Comparison of ENCODE assay signal across 12 cellular contexts in the genomic region with DNA sequence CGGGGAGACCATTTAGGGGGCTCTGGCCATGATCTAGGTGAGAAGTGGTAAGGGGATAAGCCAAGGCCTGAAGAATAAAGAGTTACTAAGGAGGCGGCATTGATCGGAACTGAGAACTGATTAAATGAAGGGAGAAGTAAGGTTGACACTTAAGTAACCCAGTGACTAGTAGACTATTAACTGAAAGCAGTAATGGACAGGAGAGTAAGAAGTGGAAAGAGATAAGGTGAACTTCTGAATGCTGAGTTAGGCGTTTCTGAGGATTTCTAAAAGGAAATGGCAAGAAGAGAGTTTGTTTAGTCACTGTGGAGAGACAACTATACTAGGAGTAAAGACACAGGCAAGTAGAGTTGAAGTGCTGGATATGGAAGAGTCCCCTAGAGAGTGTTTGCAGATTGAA. TPM values are rescaled to one million over a fixed set of nuclear protein-coding genes. Genes with fewer than 3 reads are reported as not detected.
DNase-seq lines count a peak whose midpoint lies in the region; ATAC-seq and TF ChIP-seq lines count a peak whose summit lies in the region.
"Had no signal": no experiment of that assay in that cellular context is flagged by ENCODE, and none has a peak within 500 bp of the region (broad histone marks: within the 10 kb centered on the region; RNA-seq: fewer than 3 reads in every experiment).

No MANE protein-coding gene starts in this region.

- POLR2A ChIA-PET in WTC11 (lab: Charles Lee): no interaction called here

- no peak for ATAC-seq in WTC11
- ATAC-seq in stimulated activated naive B cell treated with anti-CD40 and anti-IgM and Interleukin-4, amounts not matched to agents 10 μg/mL and 1 μg/mL and 100 μg/mL, for 72 hours (replicated peaks): no peak
- no peak for ATAC-seq in Right ventricle myocardium superior (ENCODE audit: poor library complexity)
- ATAC-seq: left lobe of liver had no signal

- peak overlapping the region; percentile 16 for H3K4me3 Mint-ChIP-seq in activated naive CD4-positive, alpha-beta T cell treated with anti-CD3 and anti-CD28 coated beads, Interleukin-2, amount 10 ng/mL, durations not matched to agents 7 days and 5 days
- peak overlapping the region; percentile 99 for H3K4me3 Mint-ChIP-seq in WTC11
- peak overlapping the region; percentile 8 to 37 for H3K4me3 Mint-ChIP-seq in stimulated activated naive B cell treated with anti-CD40 and anti-IgM and Interleukin-4, amounts not matched to agents 10 μg/mL and 1 μg/mL and 100 μg/mL, for 72 hours

- no peak for TF ChIP-seq CTCF in WTC11 (IDR thresholded peaks at IDR 0.05)
- TF ChIP-seq CTCF in fibroblast of the aortic adventitia (IDR thresholded peaks at IDR 0.05; ENCODE audit: insufficient read depth, low read length): no peak
- TF ChIP-seq CTCF in uterus (IDR thresholded peaks at IDR 0.05): no peak

- peak overlapping the region; percentile 2 for H3K27ac Mint-ChIP-seq in activated naive CD4-positive, alpha-beta T cell treated with anti-CD3 and anti-CD28 coated beads, Interleukin-2, amount 10 ng/mL, durations not matched to agents 7 days and 5 days
- peak overlapping the region; percentile 35 for H3K27ac Mint-ChIP-seq in WTC11
- H3K27ac Mint-ChIP-seq in stimulated activated naive B cell treated with anti-CD40 and anti-IgM and Interleukin-4, amounts not matched to agents 10 μg/mL and 1 μg/mL and 100 μg/mL, for 72 hours: peak overlapping the region; percentile 25

- peaks cover 34% of the 10 kb centered on the region for H3K36me3 Mint-ChIP-seq in activated naive CD4-positive, alpha-beta T cell treated with anti-CD3 and anti-CD28 coated beads, Interleukin-2, amount 10 ng/mL, durations not matched to agents 7 days and 5 days
- H3K36me3 Mint-ChIP-seq in WTC11: peaks cover 20% of the 10 kb centered on the region
- peaks cover 25 to 35% of the 10 kb centered on the region in 2 donors for H3K36me3 Mint-ChIP-seq in stimulated activated naive B cell treated with anti-CD40 and anti-IgM and Interleukin-4, amounts not matched to agents 10 μg/mL and 1 μg/mL and 100 μg/mL, for 72 hours

- H3K4me1 ChIP-seq in uterus: peaks cover 4 to 8% of the 10 kb centered on the region in 2 donors

- no peaks in the 10 kb centered on the region for H3K36me3 ChIP-seq in uterus

- H3K9me3 Mint-ChIP-seq in activated naive CD4-positive, alpha-beta T cell treated with anti-CD3 and anti-CD28 coated beads, Interleukin-2, amount 10 ng/mL, durations not matched to agents 7 days and 5 days: no peaks in the 10 kb centered on the region
- H3K9me3 Mint-ChIP-seq in WTC11: no peaks in the 10 kb centered on the region
- no peaks in the 10 kb centered on the region for H3K9me3 Mint-ChIP-seq in stimulated activated naive B cell treated with anti-CD40 and anti-IgM and Interleukin-4, amounts not matched to agents 10 μg/mL and 1 μg/mL and 100 μg/mL, for 72 hours

- H3K27me3 ChIP-seq in uterus: no peaks in the 10 kb centered on the region

- CTCF ChIA-PET in activated naive CD4-positive, alpha-beta T cell treated with anti-CD3 and anti-CD28 coated beads, Interleukin-2, amount 10 ng/mL, durations not matched to agents 7 days and 5 days (lab: Charles Lee): interaction anchor here (1.0 to 1.4 kb wide), 2 partner anchors 32 to 90 kb away, joined by 3 to 7 read pairs; no protein-coding TSS in a partner anchor
- CTCF ChIA-PET in WTC11 (lab: Charles Lee): no interaction called here

- H3K9me3 ChIP-seq in uterus: no peaks in the 10 kb centered on the region

- H3K4me3 ChIP-seq in fibroblast of the aortic adventitia (ENCODE audit: low read depth, low read length): peak overlapping the region; percentile 6
- no peak overlapping the region for H3K4me3 ChIP-seq in uterus

- peaks cover 13% of the 10 kb centered on the region for H3K27me3 Mint-ChIP-seq in activated naive CD4-positive, alpha-beta T cell treated with anti-CD3 and anti-CD28 coated beads, Interleukin-2, amount 10 ng/mL, durations not matched to agents 7 days and 5 days
- peaks cover 10% of the 10 kb centered on the region for H3K27me3 Mint-ChIP-seq in WTC11 (ENCODE audit: low read depth)
- no peaks in the 10 kb centered on the region for H3K27me3 Mint-ChIP-seq in stimulated activated naive B cell treated with anti-CD40 and anti-IgM and Interleukin-4, amounts not matched to agents 10 μg/mL and 1 μg/mL and 100 μg/mL, for 72 hours

- TF ChIP-seq POLR2A in uterus (IDR thresholded peaks at IDR 0.05): no peak

- H3K4me1 Mint-ChIP-seq in activated naive CD4-positive, alpha-beta T cell treated with anti-CD3 and anti-CD28 coated beads, Interleukin-2, amount 10 ng/mL, durations not matched to agents 7 days and 5 days: peaks cover 63% of the 10 kb centered on the region
- H3K4me1 Mint-ChIP-seq in WTC11: peaks cover 33% of the 10 kb centered on the region
- H3K4me1 Mint-ChIP-seq in stimulated activated naive B cell treated with anti-CD40 and anti-IgM and Interleukin-4, amounts not matched to agents 10 μg/mL and 1 μg/mL and 100 μg/mL, for 72 hours: peaks cover 46 to 71% of the 10 kb centered on the region in 2 donors

- DNase-seq in activated naive CD4-positive, alpha-beta T cell treated with anti-CD3 and anti-CD28 coated beads, Interleukin-2, amount 10 ng/mL, durations not matched to agents 7 days and 5 days: no peak
- no peak for DNase-seq in activated naive CD4-positive, alpha-beta T cell (lab: John Stamatoyannopoulos, UW)
- DNase-seq in WTC11 (ENCODE audit: low spot score) (no peak), fibroblast of the aortic adventitia (ENCODE audit: low read depth) (no peak), uterus (no peak), Right ventricle myocardium superior (no peak), NCI-H146 (lab: John Stamatoyannopoulos, UW) (no peak)
- no peak for DNase-seq in stimulated activated naive B cell treated with anti-CD40 and anti-IgM and Interleukin-4, amounts not matched to agents 10 μg/mL and 1 μg/mL and 100 μg/mL, for 72 hours
- DNase-seq: NCI-H187, T1000 had no signal

- intact Hi-C loops in uterus (cut with DNase I; ENCODE audit: low total_unique reads) (no loop called here), Right ventricle myocardium superior (cut with DNase I) (no loop called here)

- H3K27ac ChIP-seq in uterus: no peak overlapping the region
- H3K27ac ChIP-seq: coronary artery had no signal

TF ChIP-seq in WTC11, 78 proteins besides CTCF, POLR2A, EP300 and RAD21 (continues in another document):
- TF ChIP-seq FOXP1 (CRISPR knock-in tag; IDR thresholded peaks at IDR 0.05; ENCODE audit: borderline replicate concordance) (no peak), ZNF121 (CRISPR knock-in tag; IDR thresholded peaks at IDR 0.05) (no peak), TCF7 (CRISPR knock-in tag; IDR thresholded peaks at IDR 0.05; ENCODE audit: low read depth) (no peak)
- TF ChIP-seq, protein P1, sequence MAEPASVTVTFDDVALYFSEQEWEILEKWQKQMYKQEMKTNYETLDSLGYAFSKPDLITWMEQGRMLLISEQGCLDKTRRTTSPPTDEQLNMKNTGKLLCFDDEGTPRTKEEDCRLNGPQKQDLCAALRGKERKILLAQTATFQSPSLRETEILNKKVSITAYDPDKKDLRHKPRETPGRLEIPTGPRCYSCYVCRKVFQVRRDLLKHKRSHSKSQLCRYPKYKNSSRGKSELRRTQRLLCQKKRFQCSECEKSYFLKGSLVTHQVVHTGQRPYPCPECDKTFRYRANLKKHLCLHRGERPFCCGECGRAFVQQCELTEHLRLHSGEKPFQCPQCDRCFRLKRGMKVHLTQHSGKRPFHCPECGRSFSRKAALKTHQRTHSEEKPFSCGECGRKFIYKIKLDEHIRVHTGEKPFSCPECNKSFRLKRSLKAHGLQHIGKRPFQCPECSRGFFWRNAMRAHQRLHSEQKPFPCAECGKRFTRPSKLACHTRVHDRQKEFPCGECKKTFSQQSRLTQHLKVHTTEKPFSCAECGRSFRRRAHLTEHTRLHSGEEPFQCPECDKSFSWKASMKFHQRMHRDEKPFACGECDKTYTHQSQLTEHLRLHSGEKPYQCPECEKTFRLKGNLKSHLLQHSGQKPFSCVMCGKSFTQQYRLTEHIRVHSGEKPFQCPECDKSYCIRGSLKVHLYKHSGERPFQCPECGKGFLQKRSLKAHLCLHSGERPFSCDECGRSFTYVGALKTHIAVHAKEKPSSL (CRISPR knock-in tag; conservative IDR thresholded peaks at IDR 0.05): no peak

RNA-seq across cellular contexts. Expression of a gene that starts 1.9 kb away (rescaled TPM):
- 98.7 to 102 TPM (median 101 TPM) in 3 replicates for total RNA-seq in WTC11 (2021)
- total RNA-seq in fibroblast of the aortic adventitia (ENCODE audit: low replicate concordance): 33.0 and 43.2 TPM in 2 replicates
- 10 to 100 TPM; 17.4 to 48.6 (median 28.9) TPM for total RNA-seq in uterus
- 32.5 TPM for total RNA-seq in Right ventricle myocardium superior

RNA-seq across cellular contexts. Expression of a gene that starts 16.0 kb away (rescaled TPM):
- total RNA-seq in WTC11 (2021): 10.1 to 13.1 TPM (median 10.8 TPM) in 3 replicates
- 2.3 and 11.0 TPM in 2 replicates for total RNA-seq in fibroblast of the aortic adventitia (ENCODE audit: low replicate concordance)
- 10 to 100 TPM in 2 of 4 donors, 1 to 10 TPM in 2; 4.4 to 23.0 (median 16.2) TPM for total RNA-seq in uterus
- total RNA-seq in Right ventricle myocardium superior: 1.4 TPM

RNA-seq across cellular contexts. Expression of a gene that starts 16.8 kb away (rescaled TPM):
- total RNA-seq in WTC11 (2021) (69.1 to 85.7 TPM (median 72.8 TPM) in 3 replicates), fibroblast of the aortic adventitia (ENCODE audit: low replicate concordance) (41.1 and 45.1 TPM in 2 replicates), uterus (100 to 1,000 TPM in 2 of 4 donors, 10 to 100 TPM in 1, 1 to 10 TPM in 1; 7.2 to 150 (median 79.5) TPM), Right ventricle myocardium superior (17.6 TPM)

RNA-seq across cellular contexts. Expression of a gene that starts 43.9 kb away (rescaled TPM):
- 83.1 to 90.5 TPM (median 85.5 TPM) in 3 replicates for total RNA-seq in WTC11 (2021)
- total RNA-seq in fibroblast of the aortic adventitia (ENCODE audit: low replicate concordance): 32.1 and 39.1 TPM in 2 replicates
- total RNA-seq in uterus: 10 to 100 TPM; 24.1 to 86.0 (median 40.2) TPM
- 29.6 TPM for total RNA-seq in Right ventricle myocardium superior

RNA-seq across cellular contexts. Expression of a gene that starts 44.5 kb away (rescaled TPM):
- total RNA-seq in WTC11 (2021) (56.4 to 67.8 TPM (median 57.6 TPM) in 3 replicates), fibroblast of the aortic adventitia (ENCODE audit: low replicate concordance) (47.7 and 110 TPM in 2 replicates), uterus (10 to 100 TPM; 15.1 to 45.5 (median 36.7) TPM), Right ventricle myocardium superior (124 TPM)

Comparison
In these comparisons a context has a peak if more than half of its experiments do, and no peak if none do; other contexts are left out.
1. H3K4me3 Mint-ChIP-seq: peak in every context shown above with its lines; median percentile 99 in WTC11; 22 in stimulated activated naive B cell treated with anti-CD40 and anti-IgM and Interleukin-4, amounts not matched to agents 10 μg/mL and 1 μg/mL and 100 μg/mL, for 72 hours; 16 in activated naive CD4-positive, alpha-beta T cell treated with anti-CD3 and anti-CD28 coated beads, Interleukin-2, amount 10 ng/mL, durations not matched to agents 7 days and 5 days.